ENCODE assay signal across 1 cellular context in genomic region chr2:73938761-73939352, GRCh38.
TF ChIP-seq lines count a peak whose summit lies in the region.

No MANE protein-coding gene starts in this region.

TF ChIP-seq in HepG2, 621 proteins besides CTCF, POLR2A, EP300 and RAD21:
- TF ChIP-seq GMEB1 (CRISPR knock-in tag; IDR thresholded peaks at IDR 0.05; ENCODE audit: borderline replicate concordance) (no peak), ZNF816 (CRISPR knock-in tag; IDR thresholded peaks at IDR 0.05; ENCODE audit: borderline replicate concordance) (no peak), BORCS8-MEF2B (CRISPR knock-in tag; IDR thresholded peaks at IDR 0.05) (no peak), TIGD3 (CRISPR knock-in tag; IDR thresholded peaks at IDR 0.05; ENCODE audit: borderline replicate concordance) (no peak), ZNF687 (CRISPR knock-in tag; IDR thresholded peaks at IDR 0.05) (no peak), PAWR (CRISPR knock-in tag; IDR thresholded peaks at IDR 0.05; ENCODE audit: borderline replicate concordance) (no peak), KLF16 (CRISPR knock-in tag; IDR thresholded peaks at IDR 0.05) (no peak), ZNF563 (CRISPR knock-in tag; IDR thresholded peaks at IDR 0.05) (no peak), IKZF4 (CRISPR knock-in tag; IDR thresholded peaks at IDR 0.05; ENCODE audit: borderline replicate concordance, low read depth, not compliant biosample characterization) (no peak), ZNF552 (CRISPR knock-in tag; IDR thresholded peaks at IDR 0.05; ENCODE audit: borderline replicate concordance) (no peak), CENPT (CRISPR knock-in tag; IDR thresholded peaks at IDR 0.05; ENCODE audit: low read depth) (no peak), MED1 (CRISPR knock-in tag; IDR thresholded peaks at IDR 0.05) (no peak)
